ENCODE assay signal across 8 cellular contexts in the genomic region with DNA sequence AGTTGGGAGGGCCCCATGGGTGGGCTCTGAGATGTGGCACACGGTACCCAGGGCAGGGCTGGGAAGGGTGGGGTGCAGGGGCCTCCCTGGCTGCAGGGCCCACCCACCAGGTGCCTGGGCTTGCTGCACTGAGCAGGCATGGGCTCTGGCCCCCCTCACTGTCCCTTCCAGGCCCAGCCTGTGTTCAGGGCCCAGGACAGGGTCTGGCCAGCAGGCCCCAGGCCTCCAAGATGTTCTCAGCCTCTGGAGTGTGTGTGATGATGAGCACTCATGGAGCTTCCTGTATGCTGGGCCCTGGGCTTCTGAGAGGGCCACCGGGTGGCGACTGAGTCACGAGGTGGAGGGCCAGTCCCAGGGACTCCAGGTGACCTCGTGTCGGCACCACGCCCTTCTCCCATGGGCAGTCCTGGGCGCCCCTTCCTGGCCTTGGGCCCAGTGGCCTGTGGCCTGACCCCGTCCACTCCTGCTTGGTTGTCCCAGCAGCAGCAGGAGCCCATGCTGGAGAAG. TPM values are rescaled to one million over a fixed set of nuclear protein-coding genes. Genes with fewer than 3 reads are reported as not detected.
DNase-seq lines count a peak whose midpoint lies in the region; ATAC-seq, FAIRE-seq and TF ChIP-seq lines count a peak whose summit lies in the region.

No MANE protein-coding gene starts in this region.

- no peak for TF ChIP-seq CTCF in fibroblast of villous mesenchyme (IDR thresholded peaks at IDR 0.05; ENCODE audit: insufficient read depth, low read depth, low read length)

- FAIRE-seq in small intestine (lab: Jason Lieb, UNC) (no peak), urothelium cell line (lab: Jason Lieb, UNC) (no peak)

- peak overlapping the region; percentile 74 to 97 for H3K27ac ChIP-seq in small intestine (ENCODE audit: low read depth in 1 of 2, low read length in 1 of 2)

- in situ Hi-C loops in ACHN (cut with HindIII; ENCODE audit: low pct_ligation_motif_present, low pct_unique_long_range_greater_than_20kb, low sequenced_read_pairs) = no loop called here

- H3K4me3 ChIP-seq in fibroblast of villous mesenchyme (ENCODE audit: low read depth, low read length) (peak overlapping the region; percentile 72), small intestine (ENCODE audit: low read depth in 1 of 2, low read length in 2 of 2) (peak overlapping the region; percentile 60 to 61)

- peak; percentile 11 for ATAC-seq in GM21717 (IDR thresholded peaks at IDR 0.05; ENCODE audit: unreplicated experiment)

- H3K27me3 ChIP-seq in small intestine (ENCODE audit: control insufficient read depth in 2 of 2, insufficient read depth in 2 of 2, low read length in 2 of 2) = no peaks in the 10 kb centered on the region

- no peaks in the 10 kb centered on the region for H3K9me3 ChIP-seq in small intestine (ENCODE audit: control insufficient read depth, low read depth)

- WGBS in small intestine, 3 donors = 1 to 31% (median 17%) methylated on average over 7 to 9 of the region's 9 CpGs

- no peaks in the 10 kb centered on the region for H3K36me3 ChIP-seq in small intestine (ENCODE audit: control insufficient read depth in 2 of 2, insufficient read depth in 2 of 2, low read length in 2 of 2)

- peaks cover 11 to 17% of the 10 kb centered on the region in 2 donors for H3K4me1 ChIP-seq in small intestine (ENCODE audit: control insufficient read depth in 2 of 2, insufficient read depth in 1 of 2, low read depth in 1 of 2, low read length in 1 of 2)

- DNase-seq in ACHN (peak; percentile 37), UCSD-AML1 (lab: John Stamatoyannopoulos, UW; ENCODE audit: unreplicated experiment) (peak; percentile 39), fibroblast of villous mesenchyme (ENCODE audit: low read depth) (peak; percentile 34), small intestine (peak; percentile 79), NCI-H2171 (lab: John Stamatoyannopoulos, UW) (no peak), NCI-H2081 treated with DMSO at 0.1 percent for 48 hours (lab: John Stamatoyannopoulos, UW) (no peak), urothelium cell line (ENCODE audit: low spot score) (no peak)

RNA-seq across cellular contexts. Expression of gene CCDC188, which starts 55.9 kb away (rescaled TPM):
- total RNA-seq in fibroblast of villous mesenchyme = 0.43 and 0.97 TPM in 2 replicates
- polyA plus RNA-seq in small intestine = 1 to 10 TPM in 1 of 3 donors, not detected in 2; 1.2 TPM

Comparison
In these comparisons a context has a peak if more than half of its experiments do, and no peak if none do; other contexts are left out.
1. DNase-seq: peak in ACHN (single experiment), UCSD-AML1 (single experiment), fibroblast of villous mesenchyme (single experiment) and small intestine (single experiment); none in NCI-H2171 (single experiment), NCI-H2081 treated with DMSO at 0.1 percent for 48 hours (single experiment) and urothelium cell line (single experiment).